11 cellular contexts compared by ENCODE assay signal in the genomic region with DNA sequence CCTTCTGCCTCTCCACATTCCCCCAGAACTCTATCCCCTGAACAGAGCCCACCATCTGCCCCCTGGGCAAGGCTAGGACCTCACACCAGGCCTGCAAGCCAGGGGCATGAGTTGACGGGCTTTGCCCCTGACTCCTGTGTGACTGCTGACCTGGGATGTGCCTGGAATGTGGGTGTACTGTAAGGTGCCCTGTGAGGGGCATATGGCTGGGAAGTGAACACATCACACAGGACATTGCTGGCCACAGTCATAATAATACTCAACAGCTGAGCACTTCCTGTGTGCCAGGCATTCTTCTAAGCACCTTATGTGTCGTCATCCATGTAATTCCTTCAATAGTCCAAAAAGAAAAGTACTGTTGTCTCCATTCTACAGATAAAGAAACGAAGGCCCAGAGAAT. TPM values are rescaled to one million over a fixed set of nuclear protein-coding genes. Genes with fewer than 3 reads are reported as not detected.
DNase-seq lines count a peak whose midpoint lies in the region; ATAC-seq and TF ChIP-seq lines count a peak whose summit lies in the region.
"Had no signal": no experiment of that assay in that cellular context is flagged by ENCODE, and none has a peak within 500 bp of the region (broad histone marks: within the 10 kb centered on the region; RNA-seq: fewer than 3 reads in every experiment).

No MANE protein-coding gene starts in this region.

- DNase-seq in ELR (ENCODE audit: low read depth) (peak; percentile 70), cardiac septum (ENCODE audit: low spot score) (no peak), foreskin keratinocyte (no peak)
- no peak for DNase-seq in naive thymus-derived CD8-positive, alpha-beta T cell
- DNase-seq: HFFc6, NCI-H1417 had no signal

- peaks cover 9 to 24% (median 19%) of the 10 kb centered on the region in 4 donors for H3K4me1 Mint-ChIP-seq in naive thymus-derived CD8-positive, alpha-beta T cell

- H4K20me1 ChIP-seq in BLaER1, result peaks cover 8% of the 10 kb centered on the region; the same call in 1 of the 2 replicates

- H3K4me2 ChIP-seq in BLaER1, result peak overlapping the region; percentile 91

- H3K9ac ChIP-seq in BLaER1, result no peak overlapping the region

- no peak overlapping the region for H3K27ac ChIP-seq in BLaER1
- H3K27ac ChIP-seq in angular gyrus (ENCODE audit: low read depth, low read length), result peak overlapping the region; percentile 81
- no peak overlapping the region for H3K27ac ChIP-seq in foreskin keratinocyte

- H3K36me3 Mint-ChIP-seq in naive thymus-derived CD8-positive, alpha-beta T cell, result no peaks in the 10 kb centered on the region

- ATAC-seq in naive thymus-derived CD8-positive, alpha-beta T cell, result no peak
- ATAC-seq in HG02798 (IDR thresholded peaks at IDR 0.05; ENCODE audit: poor library complexity, unreplicated experiment), result no peak
- no peak for ATAC-seq in foreskin keratinocyte
- no peak for ATAC-seq in HG03571 (IDR thresholded peaks at IDR 0.05; ENCODE audit: unreplicated experiment)

- intact Hi-C loops in cardiac septum (cut with DNase I), result no loop called here

- peak overlapping the region in 2 of 10 donors; percentile 4 to 46 for H3K27ac Mint-ChIP-seq in naive thymus-derived CD8-positive, alpha-beta T cell
- H3K27ac Mint-ChIP-seq: HFFc6 had no signal

- peak overlapping the region; percentile 55; the same call in 1 of the 2 replicates for H3K4me3 ChIP-seq in BLaER1

- POLR2A ChIA-PET in naive thymus-derived CD8-positive, alpha-beta T cell (lab: Charles Lee), result no interaction called here

- peaks cover 0 to 3% (median 0%) of the 10 kb centered on the region in 5 donors for H3K27me3 Mint-ChIP-seq in naive thymus-derived CD8-positive, alpha-beta T cell

- H3K9me3 ChIP-seq in BLaER1, result no peaks in the 10 kb centered on the region

- H3K36me3 ChIP-seq in BLaER1, result no peaks in the 10 kb centered on the region

- TF ChIP-seq CTCF in foreskin keratinocyte (conservative IDR thresholded peaks at IDR 0.05), result no peak

- H3K27me3 ChIP-seq in BLaER1 (no peaks in the 10 kb centered on the region), foreskin keratinocyte (no peaks in the 10 kb centered on the region)

- peaks cover 46% of the 10 kb centered on the region for H3K4me1 ChIP-seq in BLaER1
- H3K4me1 ChIP-seq in foreskin keratinocyte, result no peaks in the 10 kb centered on the region

- peak overlapping the region; percentile 47 to 68 (median 52) for H3K4me3 Mint-ChIP-seq in naive thymus-derived CD8-positive, alpha-beta T cell

- H3K9me3 Mint-ChIP-seq in naive thymus-derived CD8-positive, alpha-beta T cell, result no peaks in the 10 kb centered on the region
- H3K9me3 Mint-ChIP-seq: HFFc6 had no signal

RNA-seq across cellular contexts. Expression of a gene that starts 13.3 kb away (rescaled TPM):
- 10 to 100 TPM; 10.0 to 13.7 TPM for total RNA-seq in naive thymus-derived CD8-positive, alpha-beta T cell
- 1 to 10 TPM in 2 of 3 donors, under 1 TPM in 1; 0.83 to 2.4 (median 1.5) TPM for polyA plus RNA-seq in naive thymus-derived CD8-positive, alpha-beta T cell
- total RNA-seq in cardiac septum, result 11.9 TPM
- 2.8 and 3.4 TPM in 2 replicates for total RNA-seq in foreskin keratinocyte
- 2.9 and 4.2 TPM in 2 replicates for polyA plus RNA-seq in foreskin keratinocyte

RNA-seq across cellular contexts. Expression of a gene that starts 27.2 kb away (rescaled TPM):
- total RNA-seq in naive thymus-derived CD8-positive, alpha-beta T cell, result 10 to 100 TPM; 91.4 to 95.0 TPM
- 10 to 100 TPM; 61.2 to 79.8 (median 73.5) TPM for polyA plus RNA-seq in naive thymus-derived CD8-positive, alpha-beta T cell
- total RNA-seq in cardiac septum, result 33.7 TPM
- total RNA-seq in foreskin keratinocyte, result 55.2 and 56.4 TPM in 2 replicates
- 20.1 and 23.1 TPM in 2 replicates for polyA plus RNA-seq in foreskin keratinocyte

RNA-seq across cellular contexts. Expression of a gene that starts 40.7 kb away (rescaled TPM):
- total RNA-seq in naive thymus-derived CD8-positive, alpha-beta T cell, result under 1 TPM; 0.10 to 0.16 TPM
- polyA plus RNA-seq in naive thymus-derived CD8-positive, alpha-beta T cell, result not detected
- total RNA-seq in cardiac septum (0.62 TPM), foreskin keratinocyte (0.88 and 1.1 TPM in 2 replicates)
- polyA plus RNA-seq in foreskin keratinocyte, result 0.43 and 0.55 TPM in 2 replicates
- total RNA-seq: RPMI7951 had no signal
